In the genomic region with DNA sequence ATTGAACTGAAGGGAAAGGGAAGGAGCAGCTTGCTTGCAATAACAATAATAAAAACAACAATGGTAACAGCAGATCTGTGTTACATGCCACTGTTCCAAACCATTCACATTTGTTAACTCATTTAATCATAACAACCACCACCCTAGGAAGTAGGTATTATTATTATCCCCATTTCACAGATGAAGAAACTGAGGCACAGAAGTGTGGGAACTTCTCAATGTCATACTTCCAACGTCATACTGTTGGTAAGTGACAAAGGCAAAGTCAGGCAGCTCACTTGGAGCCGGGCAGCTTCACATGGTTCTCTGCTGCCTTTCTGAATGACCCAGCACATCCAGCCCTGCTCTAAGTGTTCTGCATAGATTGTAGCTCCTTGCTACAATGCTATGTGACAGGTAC, we compare ENCODE assay signal across 1 cellular context.
TF ChIP-seq lines count a peak whose summit lies in the region.

No MANE protein-coding gene starts in this region.

TF ChIP-seq in IMR-90, 13 proteins besides CTCF, POLR2A, EP300 and RAD21:
- TF ChIP-seq RFX5 (IDR thresholded peaks at IDR 0.05; ENCODE audit: low read depth, low read length) (no peak), MAFK (IDR thresholded peaks at IDR 0.05; ENCODE audit: low read depth, low read length) (no peak), MAZ (IDR thresholded peaks at IDR 0.05; ENCODE audit: borderline replicate concordance, low read depth, low read length) (no peak), BHLHE40 (IDR thresholded peaks at IDR 0.05; ENCODE audit: low read depth, low read length) (no peak), RCOR1 (IDR thresholded peaks at IDR 0.05; ENCODE audit: insufficient replicate concordance, low read length) (no peak), MXI1 (IDR thresholded peaks at IDR 0.05; ENCODE audit: borderline replicate concordance, low read depth, low read length) (no peak), CHD1 (IDR thresholded peaks at IDR 0.05; ENCODE audit: low read depth, low read length) (no peak), SMC3 (IDR thresholded peaks at IDR 0.05; ENCODE audit: low read depth, low read length) (no peak), FOS (IDR thresholded peaks at IDR 0.05; ENCODE audit: low read depth, low read length) (no peak), CEBPB (IDR thresholded peaks at IDR 0.05; ENCODE audit: low read depth, low read length) (no peak)
- TF ChIP-seq, protein P1, sequence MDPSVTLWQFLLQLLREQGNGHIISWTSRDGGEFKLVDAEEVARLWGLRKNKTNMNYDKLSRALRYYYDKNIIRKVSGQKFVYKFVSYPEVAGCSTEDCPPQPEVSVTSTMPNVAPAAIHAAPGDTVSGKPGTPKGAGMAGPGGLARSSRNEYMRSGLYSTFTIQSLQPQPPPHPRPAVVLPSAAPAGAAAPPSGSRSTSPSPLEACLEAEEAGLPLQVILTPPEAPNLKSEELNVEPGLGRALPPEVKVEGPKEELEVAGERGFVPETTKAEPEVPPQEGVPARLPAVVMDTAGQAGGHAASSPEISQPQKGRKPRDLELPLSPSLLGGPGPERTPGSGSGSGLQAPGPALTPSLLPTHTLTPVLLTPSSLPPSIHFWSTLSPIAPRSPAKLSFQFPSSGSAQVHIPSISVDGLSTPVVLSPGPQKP (IDR thresholded peaks at IDR 0.05; ENCODE audit: borderline replicate concordance, low read depth, low read length) = no peak
- TF ChIP-seq, protein P2, sequence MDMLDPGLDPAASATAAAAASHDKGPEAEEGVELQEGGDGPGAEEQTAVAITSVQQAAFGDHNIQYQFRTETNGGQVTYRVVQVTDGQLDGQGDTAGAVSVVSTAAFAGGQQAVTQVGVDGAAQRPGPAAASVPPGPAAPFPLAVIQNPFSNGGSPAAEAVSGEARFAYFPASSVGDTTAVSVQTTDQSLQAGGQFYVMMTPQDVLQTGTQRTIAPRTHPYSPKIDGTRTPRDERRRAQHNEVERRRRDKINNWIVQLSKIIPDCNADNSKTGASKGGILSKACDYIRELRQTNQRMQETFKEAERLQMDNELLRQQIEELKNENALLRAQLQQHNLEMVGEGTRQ (IDR thresholded peaks at IDR 0.05; ENCODE audit: low read depth, low read length) = no peak
